Comparison of ENCODE assay signal across 1 cellular context in the genomic region with DNA sequence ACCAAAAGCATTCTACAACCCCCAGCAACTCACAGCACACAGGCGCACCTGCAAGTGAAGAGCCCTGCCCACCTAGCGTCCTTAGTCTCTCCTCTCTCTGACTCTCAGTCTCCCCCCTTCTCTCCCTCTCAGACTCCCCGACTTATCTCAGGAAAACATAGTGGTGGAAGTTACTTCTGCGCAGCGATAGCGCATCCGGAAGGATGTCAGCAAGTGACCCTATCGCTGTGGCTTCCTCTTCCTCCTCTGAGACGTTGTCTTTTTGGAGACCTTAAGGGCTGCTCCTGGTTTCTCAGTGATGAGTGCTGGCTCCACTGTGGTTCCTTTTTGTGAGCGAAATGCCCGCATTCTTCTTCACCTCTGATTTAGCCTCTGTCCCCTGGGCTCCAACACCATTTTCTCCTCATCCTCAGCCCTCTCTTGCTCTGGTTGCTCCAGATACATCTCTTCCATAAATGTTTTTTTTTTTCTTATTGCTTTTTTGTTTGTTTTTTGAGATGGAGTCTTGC.
TF ChIP-seq lines count a peak whose summit lies in the region.

No MANE protein-coding gene starts in this region.

TF ChIP-seq in IMR-90, 13 proteins besides CTCF, POLR2A, EP300 and RAD21:
- TF ChIP-seq MXI1 (IDR thresholded peaks at IDR 0.05; ENCODE audit: borderline replicate concordance, low read depth, low read length) (no peak), CHD1 (IDR thresholded peaks at IDR 0.05; ENCODE audit: low read depth, low read length) (no peak), MAZ (IDR thresholded peaks at IDR 0.05; ENCODE audit: borderline replicate concordance, low read depth, low read length) (no peak), RCOR1 (IDR thresholded peaks at IDR 0.05; ENCODE audit: insufficient replicate concordance, low read length) (no peak), MAFK (IDR thresholded peaks at IDR 0.05; ENCODE audit: low read depth, low read length) (no peak), RFX5 (IDR thresholded peaks at IDR 0.05; ENCODE audit: low read depth, low read length) (no peak), CEBPB (IDR thresholded peaks at IDR 0.05; ENCODE audit: low read depth, low read length) (no peak), SMC3 (IDR thresholded peaks at IDR 0.05; ENCODE audit: low read depth, low read length) (no peak), NFE2L2 (IDR thresholded peaks at IDR 0.05; ENCODE audit: low read depth, low read length) (no peak)
- TF ChIP-seq, protein P1, sequence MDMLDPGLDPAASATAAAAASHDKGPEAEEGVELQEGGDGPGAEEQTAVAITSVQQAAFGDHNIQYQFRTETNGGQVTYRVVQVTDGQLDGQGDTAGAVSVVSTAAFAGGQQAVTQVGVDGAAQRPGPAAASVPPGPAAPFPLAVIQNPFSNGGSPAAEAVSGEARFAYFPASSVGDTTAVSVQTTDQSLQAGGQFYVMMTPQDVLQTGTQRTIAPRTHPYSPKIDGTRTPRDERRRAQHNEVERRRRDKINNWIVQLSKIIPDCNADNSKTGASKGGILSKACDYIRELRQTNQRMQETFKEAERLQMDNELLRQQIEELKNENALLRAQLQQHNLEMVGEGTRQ (IDR thresholded peaks at IDR 0.05; ENCODE audit: low read depth, low read length) = no peak
- TF ChIP-seq, protein P2, sequence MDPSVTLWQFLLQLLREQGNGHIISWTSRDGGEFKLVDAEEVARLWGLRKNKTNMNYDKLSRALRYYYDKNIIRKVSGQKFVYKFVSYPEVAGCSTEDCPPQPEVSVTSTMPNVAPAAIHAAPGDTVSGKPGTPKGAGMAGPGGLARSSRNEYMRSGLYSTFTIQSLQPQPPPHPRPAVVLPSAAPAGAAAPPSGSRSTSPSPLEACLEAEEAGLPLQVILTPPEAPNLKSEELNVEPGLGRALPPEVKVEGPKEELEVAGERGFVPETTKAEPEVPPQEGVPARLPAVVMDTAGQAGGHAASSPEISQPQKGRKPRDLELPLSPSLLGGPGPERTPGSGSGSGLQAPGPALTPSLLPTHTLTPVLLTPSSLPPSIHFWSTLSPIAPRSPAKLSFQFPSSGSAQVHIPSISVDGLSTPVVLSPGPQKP (IDR thresholded peaks at IDR 0.05; ENCODE audit: borderline replicate concordance, low read depth, low read length) = no peak
